In genomic region chr11:31796523-31797226, GRCh38 we compare ENCODE assay signal across 18 cellular contexts. TPM values are rescaled to one million over a fixed set of nuclear protein-coding genes. Genes with fewer than 3 reads are reported as not detected.
"Had no signal": no experiment of that assay in that cellular context is flagged by ENCODE, and none has a peak within 500 bp of the region (broad histone marks: within the 10 kb centered on the region; RNA-seq: fewer than 3 reads in every experiment).

No MANE protein-coding gene starts in this region.

- H3K4me3 ChIP-seq: hepatocyte, right atrium auricular region, SJSA1, skin epidermis, tibial artery had no signal

- H3K27me3 ChIP-seq: SJSA1 had no signal

- H3K4me3 Mint-ChIP-seq: activated CD4-positive, alpha-beta memory T cell treated with anti-CD3 and anti-CD28 coated beads, Interleukin-2, amount 10 ng/mL, durations not matched to agents 7 days and 5 days; activated CD4-positive, alpha-beta T cell treated with anti-CD3 and anti-CD28 coated beads for 36 hours; activated naive CD8-positive, alpha-beta T cell treated with anti-CD3 and anti-CD28 coated beads for 36 hours had no signal

- H3K27ac Mint-ChIP-seq: activated CD4-positive, alpha-beta memory T cell treated with anti-CD3 and anti-CD28 coated beads, Interleukin-2, amount 10 ng/mL, durations not matched to agents 7 days and 5 days; activated CD4-positive, alpha-beta T cell treated with anti-CD3 and anti-CD28 coated beads for 36 hours had no signal

- H3K27ac ChIP-seq: hepatocyte, right atrium auricular region, SJSA1, skin epidermis, tibial artery, VCaP had no signal

- H3K4me1 ChIP-seq: SJSA1 had no signal

- DNase-seq: activated CD4-positive, alpha-beta memory T cell treated with anti-CD3 and anti-CD28 coated beads, Interleukin-2, amount 10 ng/mL, durations not matched to agents 7 days and 5 days; activated CD4-positive, alpha-beta T cell treated with anti-CD3 and anti-CD28 coated beads for 36 hours; activated gamma-delta T cell treated with Interleukin-2 at 50 U/mL for 16 hours; activated naive CD8-positive, alpha-beta T cell treated with anti-CD3 and anti-CD28 coated beads for 36 hours; activated T-cell treated with anti-CD3 and anti-CD28 coated beads, Interleukin-2, amount 50 U/mL, for 48 hours; dorsolateral prefrontal cortex; stimulated activated CD4-positive, alpha-beta T cell treated with anti-CD3 and anti-CD28 coated beads, Interleukin-4, amount 100 ng/mL, for 4 hours; SW 1271; T1000; tibial artery had no signal

- H3K9me3 ChIP-seq: right atrium auricular region, SJSA1, tibial artery had no signal

- H3K36me3 ChIP-seq: right atrium auricular region, SJSA1, tibial artery had no signal

RNA-seq across cellular contexts. Expression of gene PAX6, which starts 14.4 kb away (rescaled TPM):
- total RNA-seq: activated CD4-positive, alpha-beta memory T cell treated with anti-CD3 and anti-CD28 coated beads, Interleukin-2, amount 10 ng/mL, durations not matched to agents 7 days and 5 days; activated naive CD8-positive, alpha-beta T cell treated with anti-CD3 and anti-CD28 coated beads for 36 hours; bronchial epithelial cell; chondrocyte; left lobe of liver; right atrium auricular region had no signal
